1 cellular context compared by ENCODE assay signal in genomic region chr3:188236241-188236640, GRCh38.
TF ChIP-seq lines count a peak whose summit lies in the region.

No MANE protein-coding gene starts in this region.

TF ChIP-seq in SK-N-SH treated with all-trans-retinoic acid at 6 μM for 48 hours, 23 proteins besides CTCF, POLR2A, EP300 and RAD21 (continued from another document):
- TF ChIP-seq ZNF565 (CRISPR knock-in tag; conservative IDR thresholded peaks at IDR 0.05; ENCODE audit: low read depth) (no peak), TCF4 (CRISPR knock-in tag; IDR thresholded peaks at IDR 0.05; ENCODE audit: borderline replicate concordance) (no peak), TOX (CRISPR knock-in tag; IDR thresholded peaks at IDR 0.05; ENCODE audit: borderline replicate concordance) (no peak), ZFP30 (CRISPR knock-in tag; IDR thresholded peaks at IDR 0.05) (no peak), BACH2 (CRISPR knock-in tag; IDR thresholded peaks at IDR 0.05; ENCODE audit: borderline replicate concordance) (no peak), RARB (CRISPR knock-in tag; IDR thresholded peaks at IDR 0.05) (no peak)
